Comparison of ENCODE assay signal across 8 cellular contexts in the genomic region with DNA sequence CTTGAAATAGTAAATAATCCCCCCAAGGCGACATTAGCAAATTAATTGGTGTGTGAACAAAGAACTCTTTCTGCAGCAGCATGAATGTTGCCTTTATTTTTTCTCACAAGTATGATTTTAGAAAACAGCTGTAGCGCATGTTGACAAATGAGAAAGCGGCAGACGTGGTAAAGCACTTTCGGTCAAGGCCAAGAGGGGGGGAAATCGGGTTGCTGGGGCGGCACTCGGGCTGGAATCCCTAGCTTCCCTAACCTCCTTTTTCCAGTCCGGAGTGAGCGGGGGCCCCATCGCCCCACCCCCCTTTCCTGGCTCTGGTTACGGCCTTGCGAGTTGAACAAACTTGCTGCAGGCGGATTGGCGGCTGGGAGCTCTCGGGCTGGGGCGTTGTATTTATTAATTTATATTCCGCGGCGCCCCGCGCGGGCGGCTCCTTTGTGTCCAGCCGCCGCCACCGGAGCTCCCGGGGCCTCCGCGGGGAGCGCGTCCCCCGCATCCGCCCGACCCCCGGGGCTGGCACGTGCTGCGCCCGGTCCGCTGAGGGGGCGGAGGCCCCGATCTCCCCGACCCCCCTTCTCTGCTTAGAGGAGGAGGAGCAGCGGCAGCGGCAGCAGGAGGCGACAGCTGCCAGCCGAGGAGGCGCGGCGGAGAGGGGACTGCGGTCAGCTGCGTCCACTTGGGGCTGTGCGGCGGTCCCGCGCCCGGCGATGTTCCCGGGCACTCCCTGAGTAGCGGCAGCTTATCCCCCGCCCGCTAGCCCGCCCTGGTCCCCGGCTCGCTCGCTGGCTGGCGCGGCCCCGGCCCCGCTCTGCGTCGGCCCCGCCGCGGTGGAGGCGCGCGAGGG. TPM values are rescaled to one million over a fixed set of nuclear protein-coding genes. Genes with fewer than 3 reads are reported as not detected.
DNase-seq lines count a peak whose midpoint lies in the region; ATAC-seq, FAIRE-seq and TF ChIP-seq lines count a peak whose summit lies in the region.

A gene with protein sequence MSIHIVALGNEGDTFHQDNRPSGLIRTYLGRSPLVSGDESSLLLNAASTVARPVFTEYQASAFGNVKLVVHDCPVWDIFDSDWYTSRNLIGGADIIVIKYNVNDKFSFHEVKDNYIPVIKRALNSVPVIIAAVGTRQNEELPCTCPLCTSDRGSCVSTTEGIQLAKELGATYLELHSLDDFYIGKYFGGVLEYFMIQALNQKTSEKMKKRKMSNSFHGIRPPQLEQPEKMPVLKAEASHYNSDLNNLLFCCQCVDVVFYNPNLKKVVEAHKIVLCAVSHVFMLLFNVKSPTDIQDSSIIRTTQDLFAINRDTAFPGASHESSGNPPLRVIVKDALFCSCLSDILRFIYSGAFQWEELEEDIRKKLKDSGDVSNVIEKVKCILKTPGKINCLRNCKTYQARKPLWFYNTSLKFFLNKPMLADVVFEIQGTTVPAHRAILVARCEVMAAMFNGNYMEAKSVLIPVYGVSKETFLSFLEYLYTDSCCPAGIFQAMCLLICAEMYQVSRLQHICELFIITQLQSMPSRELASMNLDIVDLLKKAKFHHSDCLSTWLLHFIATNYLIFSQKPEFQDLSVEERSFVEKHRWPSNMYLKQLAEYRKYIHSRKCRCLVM (plus strand): TSS at position 607 of the 841 bp plus-strand sequence. CDS start 347 bp downstream, outside the sequence.

- peaks cover 79% of the 10 kb centered on the region for H3K4me1 Mint-ChIP-seq in osteocyte (ENCODE audit: unreplicated experiment)

- intact Hi-C loops in heart left ventricle (cut with DNase I), result loop anchor here in 8 of 10 donors (1.0 to 5.0 kb wide), 7 partner anchors 41 to 116 kb away; a partner anchor contains a TSS

- 0 to 1% (median 1%) methylated on average over 53 to 78 of the region's 78 CpGs for WGBS in heart left ventricle, 4 donors

- peak; percentile 69 for DNase-seq in G401 (ENCODE audit: low spot score)
- peak; percentile 47 for DNase-seq in H54 (ENCODE audit: insufficient read length, low spot score)
- DNase-seq in M059J (ENCODE audit: low read depth), result peak; percentile 98
- peak; percentile 83 for DNase-seq in SK-N-DZ (ENCODE audit: low spot score)
- peak; percentile 90 to 95 (median 92) for DNase-seq in heart left ventricle
- peak; percentile 95 for DNase-seq in osteocyte (ENCODE audit: extremely low spot score, unreplicated experiment)
- DNase-seq in NK-92 (lab: John Stamatoyannopoulos, UW; ENCODE audit: unreplicated experiment), result no peak

- H3K27me3 Mint-ChIP-seq in osteocyte (ENCODE audit: unreplicated experiment), result no peaks in the 10 kb centered on the region

- H3K4me3 Mint-ChIP-seq in osteocyte (ENCODE audit: unreplicated experiment), result peak within 1 kb of the TSS; percentile 96

- H3K27ac ChIP-seq in angular gyrus (ENCODE audit: low read depth, low read length) (peak within 1 kb of the TSS; percentile 90), heart left ventricle (peak within 1 kb of the TSS; percentile 84 to 98 (median 94))

- H3K27me3 ChIP-seq in heart left ventricle, result no peaks in the 10 kb centered on the region

- no peaks in the 10 kb centered on the region for H3K9me3 ChIP-seq in heart left ventricle

- peak; percentile 55 for FAIRE-seq in H54 (lab: Jason Lieb, UNC)

- TF ChIP-seq POLR2A in H54 (IDR thresholded peaks at IDR 0.05; ENCODE audit: low read depth, low read length) (peak; percentile 89), heart left ventricle (IDR thresholded peaks at IDR 0.05) (peak in 1 of 2 donors; percentile 74)

- no peaks in the 10 kb centered on the region for H3K9me3 Mint-ChIP-seq in osteocyte (ENCODE audit: unreplicated experiment)

- peaks cover 0 to 71% (median 40%) of the 10 kb centered on the region in 12 donors for H3K4me1 ChIP-seq in heart left ventricle

- peaks cover 0 to 3% (median 0%) of the 10 kb centered on the region in 9 donors for H3K36me3 ChIP-seq in heart left ventricle

- peak in 3 of 12 donors; percentile 17 to 22 (median 20) for TF ChIP-seq CTCF in heart left ventricle (IDR thresholded peaks at IDR 0.05)
- TF ChIP-seq CTCF in osteocyte (IDR thresholded peaks at IDR 0.05), result no peak

- ATAC-seq in heart left ventricle, result peak; percentile 50 to 88 (median 79)

- peak within 1 kb of the TSS; percentile 95 for H3K27ac Mint-ChIP-seq in osteocyte (ENCODE audit: unreplicated experiment)

- peak within 1 kb of the TSS; percentile 62 to 96 (median 76) for H3K4me3 ChIP-seq in heart left ventricle

- H3K36me3 Mint-ChIP-seq in osteocyte (ENCODE audit: unreplicated experiment), result peaks cover 29% of the 10 kb centered on the region

- in situ Hi-C loops in G401 (cut with HindIII; ENCODE audit: low sequenced_read_pairs), result no loop called here

RNA-seq across cellular contexts. Expression of the gene that starts here (rescaled TPM):
- 0.54 and 2.6 TPM in 2 replicates for total RNA-seq in G401 (2014; rRNA removed; shearing (Covaris generic))
- total RNA-seq in M059J (2014; rRNA removed; shearing (Covaris generic)), result 192 and 286 TPM in 2 replicates
- polyA plus RNA-seq in SK-N-DZ (2014; cell fraction: cytosol; rRNA removed), result 89.6 and 96.2 TPM in 2 replicates
- polyA plus RNA-seq in SK-N-DZ (2014; cell fraction: nucleus; rRNA removed), result 41.6 and 42.1 TPM in 2 replicates
- total RNA-seq in heart left ventricle (100 to 1,000 TPM in 2 of 9 donors, 10 to 100 TPM in 7; 62.9 to 116 (median 86.7) TPM), osteocyte (190 and 208 TPM in 2 replicates)
- polyA plus RNA-seq in heart left ventricle, result 10 to 100 TPM; 24.3 to 30.2 TPM

Comparison
In these comparisons a context has a peak if more than half of its experiments do, and no peak if none do; other contexts are left out.
1. RNA of the gene that starts here (total RNA-seq): 192 to 286 TPM in M059J, 190 to 208 TPM in osteocyte and 62.9 to 116 TPM in heart left ventricle; 0.54 to 2.6 TPM in G401; every median in the first group is over 10 times any median in the second.